In genomic region chr9:34562136-34562745, GRCh38 we compare ENCODE assay signal across 1 cellular context.
TF ChIP-seq lines count a peak whose summit lies in the region.

No MANE protein-coding gene starts in this region.

TF ChIP-seq in IMR-90, 13 proteins besides CTCF, POLR2A, EP300 and RAD21:
- TF ChIP-seq, protein P1, sequence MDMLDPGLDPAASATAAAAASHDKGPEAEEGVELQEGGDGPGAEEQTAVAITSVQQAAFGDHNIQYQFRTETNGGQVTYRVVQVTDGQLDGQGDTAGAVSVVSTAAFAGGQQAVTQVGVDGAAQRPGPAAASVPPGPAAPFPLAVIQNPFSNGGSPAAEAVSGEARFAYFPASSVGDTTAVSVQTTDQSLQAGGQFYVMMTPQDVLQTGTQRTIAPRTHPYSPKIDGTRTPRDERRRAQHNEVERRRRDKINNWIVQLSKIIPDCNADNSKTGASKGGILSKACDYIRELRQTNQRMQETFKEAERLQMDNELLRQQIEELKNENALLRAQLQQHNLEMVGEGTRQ (IDR thresholded peaks at IDR 0.05; ENCODE audit: low read depth, low read length) = no peak
- TF ChIP-seq, protein P2, sequence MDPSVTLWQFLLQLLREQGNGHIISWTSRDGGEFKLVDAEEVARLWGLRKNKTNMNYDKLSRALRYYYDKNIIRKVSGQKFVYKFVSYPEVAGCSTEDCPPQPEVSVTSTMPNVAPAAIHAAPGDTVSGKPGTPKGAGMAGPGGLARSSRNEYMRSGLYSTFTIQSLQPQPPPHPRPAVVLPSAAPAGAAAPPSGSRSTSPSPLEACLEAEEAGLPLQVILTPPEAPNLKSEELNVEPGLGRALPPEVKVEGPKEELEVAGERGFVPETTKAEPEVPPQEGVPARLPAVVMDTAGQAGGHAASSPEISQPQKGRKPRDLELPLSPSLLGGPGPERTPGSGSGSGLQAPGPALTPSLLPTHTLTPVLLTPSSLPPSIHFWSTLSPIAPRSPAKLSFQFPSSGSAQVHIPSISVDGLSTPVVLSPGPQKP (IDR thresholded peaks at IDR 0.05; ENCODE audit: borderline replicate concordance, low read depth, low read length) = no peak
- no peak for TF ChIP-seq MAZ (IDR thresholded peaks at IDR 0.05; ENCODE audit: borderline replicate concordance, low read depth, low read length)
- no peak for TF ChIP-seq BHLHE40 (IDR thresholded peaks at IDR 0.05; ENCODE audit: low read depth, low read length)
- no peak for TF ChIP-seq CHD1 (IDR thresholded peaks at IDR 0.05; ENCODE audit: low read depth, low read length)
- TF ChIP-seq RFX5 (IDR thresholded peaks at IDR 0.05; ENCODE audit: low read depth, low read length) = no peak
- TF ChIP-seq MXI1 (IDR thresholded peaks at IDR 0.05; ENCODE audit: borderline replicate concordance, low read depth, low read length) = no peak
